ENCODE assay signal across 8 cellular contexts in genomic region chr11:95231126-95231880, GRCh38. TPM values are rescaled to one million over a fixed set of nuclear protein-coding genes. Genes with fewer than 3 reads are reported as not detected.
A peak's percentile ranks its signal among the peaks of the same experiment; 100 is the strongest.
DNase-seq lines count a peak whose midpoint lies in the region; ATAC-seq and TF ChIP-seq lines count a peak whose summit lies in the region.

SESN3 (minus strand) TSS chr11:95231202; CDS start chr11:95230860, 342 bp downstream.

- intact Hi-C loops in breast epithelium (cut with DNase I; ENCODE audit: low total_unique reads), result no loop called here

- ATAC-seq in GM18870 (IDR thresholded peaks at IDR 0.05; ENCODE audit: unreplicated experiment) (peak; percentile 99), HG03108 (IDR thresholded peaks at IDR 0.05; ENCODE audit: unreplicated experiment) (peak; percentile 93)

- H2AFZ ChIP-seq in ACC112 (ENCODE audit: low read length, unreplicated experiment), result peak within 1 kb of the TSS; percentile 91

- H3K27me3 ChIP-seq in ACC112 (ENCODE audit: insufficient read depth, low read length) (no peaks in the 10 kb centered on the region), breast epithelium (no peaks in the 10 kb centered on the region), skeletal muscle satellite cell (ENCODE audit: control insufficient read depth, insufficient read depth, low read length) (no peaks in the 10 kb centered on the region)

- H3K36me3 ChIP-seq in ACC112 (ENCODE audit: insufficient read depth, low read length) (no peaks in the 10 kb centered on the region), breast epithelium (no peaks in the 10 kb centered on the region), skeletal muscle satellite cell (ENCODE audit: insufficient read depth, low read length) (no peaks in the 10 kb centered on the region)

- H3K4me2 ChIP-seq in skeletal muscle satellite cell (ENCODE audit: low read length), result peak within 1 kb of the TSS; percentile 96

- H3K9ac ChIP-seq in skeletal muscle satellite cell (ENCODE audit: low read depth, low read length), result peak within 1 kb of the TSS; percentile 64

- peak; percentile 52 for TF ChIP-seq POLR2A in breast epithelium (IDR thresholded peaks at IDR 0.05)

- H3K9me3 ChIP-seq in breast epithelium, result no peaks in the 10 kb centered on the region
- no peaks in the 10 kb centered on the region for H3K9me3 ChIP-seq in iPS-18c (ENCODE audit: control insufficient read depth, insufficient read depth, low read length)
- no peaks in the 10 kb centered on the region for H3K9me3 ChIP-seq in skeletal muscle satellite cell (replicated peaks; ENCODE audit: low read length)

- H3K79me2 ChIP-seq in ACC112 (ENCODE audit: control insufficient read depth, insufficient read depth, low read length, unreplicated experiment), result peaks cover 2% of the 10 kb centered on the region

- TF ChIP-seq CTCF in VCaP (conservative IDR thresholded peaks at IDR 0.05) (peak; percentile 53), breast epithelium (IDR thresholded peaks at IDR 0.05) (no peak)

- H3K4me1 ChIP-seq in ACC112 (ENCODE audit: control insufficient read depth, insufficient read depth, low read length, unreplicated experiment) (peaks cover 18% of the 10 kb centered on the region), breast epithelium (no peaks in the 10 kb centered on the region), skeletal muscle satellite cell (ENCODE audit: control insufficient read depth, insufficient read depth, low read length) (peaks cover 20% of the 10 kb centered on the region)

- DNase-seq in NCI-H2196 (lab: John Stamatoyannopoulos, UW; ENCODE audit: unreplicated experiment) (peak; percentile 92), breast epithelium (ENCODE audit: low spot score in 2 of 2) (peak; percentile 97 to 99)

- H3K27ac ChIP-seq in ACC112 (ENCODE audit: low read depth, low read length), result peak within 1 kb of the TSS; percentile 3; the same call in 1 of the 2 replicates
- H3K27ac ChIP-seq in VCaP, result peak within 1 kb of the TSS; percentile 97
- peak within 1 kb of the TSS; percentile 92 to 93 for H3K27ac ChIP-seq in breast epithelium

- peak within 1 kb of the TSS; percentile 89 for H3K4me3 ChIP-seq in ACC112 (ENCODE audit: low read depth, low read length)
- H3K4me3 ChIP-seq in breast epithelium, result peak within 1 kb of the TSS; percentile 81 to 96 (median 84)
- H3K4me3 ChIP-seq in iPS-18c (ENCODE audit: insufficient read depth, low read depth, low read length), result peak within 1 kb of the TSS; percentile 67
- peak within 1 kb of the TSS; percentile 79 for H3K4me3 ChIP-seq in skeletal muscle satellite cell (ENCODE audit: low read length)

RNA-seq across cellular contexts. Expression of gene SESN3, which starts in this region (rescaled TPM):
- total RNA-seq in breast epithelium, result 10 to 100 TPM; 28.2 to 98.1 (median 39.7) TPM
- total RNA-seq in skeletal muscle satellite cell (2012; rRNA removed), result 7.1 and 9.2 TPM in 2 replicates

Comparison
In these comparisons a context has a peak if more than half of its experiments do, and no peak if none do; other contexts are left out.
1. Peak in every context shown above with its lines: DNase-seq, ATAC-seq, H3K4me3 ChIP-seq and H3K27ac ChIP-seq.
2. H3K27ac ChIP-seq: peak in every context shown above with its lines; median percentile 97 in VCaP; 92 in breast epithelium; 3 in ACC112.